Comparison of ENCODE assay signal across 14 cellular contexts in genomic region chr14:37598973-37599526, GRCh38. TPM values are rescaled to one million over a fixed set of nuclear protein-coding genes. Genes with fewer than 3 reads are reported as not detected.
DNase-seq lines count a peak whose midpoint lies in the region; ATAC-seq and TF ChIP-seq lines count a peak whose summit lies in the region.
"Had no signal": no experiment of that assay in that cellular context is flagged by ENCODE, and none has a peak within 500 bp of the region (broad histone marks: within the 10 kb centered on the region; RNA-seq: fewer than 3 reads in every experiment).

No MANE protein-coding gene starts in this region.

- in situ Hi-C loops in mammary epithelial cell (cut with MboI; ENCODE audit: low sequenced_read_pairs in 2 of 2) (loop anchor here (10.0 kb wide), 2 partner anchors 354 to 364 kb away; no protein-coding TSS in a partner anchor), transverse colon (cut with MboI; ENCODE audit: low pct_ligation_motif_present in 1 of 4, low pct_unique_long_range_greater_than_20kb in 1 of 4, low sequenced_read_pairs in 3 of 4) (no loop called here)

- CTCF ChIA-PET in activated CD8-positive, alpha-beta T cell treated with anti-CD3 and anti-CD28 coated beads, Interleukin-2, amount 10 ng/mL, durations not matched to agents 7 days and 5 days (lab: Charles Lee), result no interaction called here
- CTCF ChIA-PET in activated CD8-positive, alpha-beta T cell treated with anti-CD3 and anti-CD28 coated beads for 36 hours (lab: Charles Lee), result no interaction called here
- CTCF ChIA-PET in mammary epithelial cell (lab: Charles Lee; ENCODE audit: low non-redundant PET), result no interaction called here

- dilution Hi-C loops in mammary epithelial cell (cut with HindIII; ENCODE audit: low sequenced_read_pairs), result no loop called here

- no peak for DNase-seq in activated CD8-positive, alpha-beta T cell treated with anti-CD3 and anti-CD28 coated beads, Interleukin-2, amount 10 ng/mL, durations not matched to agents 7 days and 5 days
- DNase-seq in activated CD8-positive, alpha-beta T cell treated with anti-CD3 and anti-CD28 coated beads for 36 hours, result no peak
- DNase-seq in mammary epithelial cell, result no peak
- DNase-seq in lower lobe of right lung, result no peak
- no peak for DNase-seq in transverse colon
- DNase-seq in thyroid gland, result no peak
- DNase-seq: AML-193; stimulated activated CD4-positive, alpha-beta T cell treated with anti-CD3 and anti-CD28 coated beads, Interleukin-2, amount 100 ng/mL, for 48 hours; substantia nigra; T1000 had no signal

- H3K27ac Mint-ChIP-seq in activated CD8-positive, alpha-beta T cell treated with anti-CD3 and anti-CD28 coated beads, Interleukin-2, amount 10 ng/mL, durations not matched to agents 7 days and 5 days, result peak overlapping the region; percentile 30
- H3K27ac Mint-ChIP-seq in activated CD8-positive, alpha-beta T cell treated with anti-CD3 and anti-CD28 coated beads for 36 hours, result no peak overlapping the region

- H3K4me1 Mint-ChIP-seq in activated CD8-positive, alpha-beta T cell treated with anti-CD3 and anti-CD28 coated beads, Interleukin-2, amount 10 ng/mL, durations not matched to agents 7 days and 5 days (ENCODE audit: low read depth), result peaks cover 21% of the 10 kb centered on the region
- peaks cover 14% of the 10 kb centered on the region for H3K4me1 Mint-ChIP-seq in activated CD8-positive, alpha-beta T cell treated with anti-CD3 and anti-CD28 coated beads for 36 hours (ENCODE audit: low read depth)

- H3K27me3 Mint-ChIP-seq in activated CD8-positive, alpha-beta T cell treated with anti-CD3 and anti-CD28 coated beads, Interleukin-2, amount 10 ng/mL, durations not matched to agents 7 days and 5 days (ENCODE audit: low read depth), result peaks cover 58% of the 10 kb centered on the region
- peaks cover 74% of the 10 kb centered on the region for H3K27me3 Mint-ChIP-seq in activated CD8-positive, alpha-beta T cell treated with anti-CD3 and anti-CD28 coated beads for 36 hours

- no peak for ATAC-seq in activated CD8-positive, alpha-beta T cell treated with anti-CD3 and anti-CD28 coated beads, Interleukin-2, amount 10 ng/mL, durations not matched to agents 7 days and 5 days
- no peak for ATAC-seq in activated CD8-positive, alpha-beta T cell treated with anti-CD3 and anti-CD28 coated beads for 36 hours
- ATAC-seq in lower lobe of right lung, result no peak
- no peak for ATAC-seq in HG03457 (IDR thresholded peaks at IDR 0.05; ENCODE audit: unreplicated experiment)
- ATAC-seq in HG03045 (IDR thresholded peaks at IDR 0.05; ENCODE audit: unreplicated experiment), result no peak

- H3K27me3 ChIP-seq in mammary epithelial cell (ENCODE audit: insufficient read depth, low read length) (peaks cover 50% of the 10 kb centered on the region), lower lobe of right lung (ENCODE audit: low read depth) (peaks cover 90% of the 10 kb centered on the region), transverse colon (peaks cover 92% of the 10 kb centered on the region), thyroid gland (peaks cover 68% of the 10 kb centered on the region)

- H3K9me3 Mint-ChIP-seq in activated CD8-positive, alpha-beta T cell treated with anti-CD3 and anti-CD28 coated beads, Interleukin-2, amount 10 ng/mL, durations not matched to agents 7 days and 5 days (ENCODE audit: insufficient read depth), result peaks cover 9% of the 10 kb centered on the region
- H3K9me3 Mint-ChIP-seq in activated CD8-positive, alpha-beta T cell treated with anti-CD3 and anti-CD28 coated beads for 36 hours, result peaks cover 6% of the 10 kb centered on the region

- no peak for TF ChIP-seq CTCF in activated CD8-positive, alpha-beta T cell treated with anti-CD3 and anti-CD28 coated beads for 36 hours (IDR thresholded peaks at IDR 0.05)
- TF ChIP-seq CTCF in mammary epithelial cell (conservative IDR thresholded peaks at IDR 0.05 in 1 of 2, IDR thresholded peaks at IDR 0.05 in 1 of 2; ENCODE audit: extremely low read depth in 1 of 2, insufficient read depth in 1 of 2, low read depth in 1 of 2, low read length in 2 of 2) (no peak), lower lobe of right lung (IDR thresholded peaks at IDR 0.05) (no peak), transverse colon (IDR thresholded peaks at IDR 0.05) (no peak), thyroid gland (IDR thresholded peaks at IDR 0.05) (no peak)

- BruUV-seq in mammary epithelial cell (replicated peaks; lab: Mats Ljungman, UMichigan), result no TSS peak

- H3K36me3 Mint-ChIP-seq in activated CD8-positive, alpha-beta T cell treated with anti-CD3 and anti-CD28 coated beads, Interleukin-2, amount 10 ng/mL, durations not matched to agents 7 days and 5 days (ENCODE audit: low read depth), result peaks cover 10% of the 10 kb centered on the region
- H3K36me3 Mint-ChIP-seq in activated CD8-positive, alpha-beta T cell treated with anti-CD3 and anti-CD28 coated beads for 36 hours (ENCODE audit: low read depth), result peaks cover 14% of the 10 kb centered on the region

- H3K9ac ChIP-seq in mammary epithelial cell (ENCODE audit: insufficient read depth, low read length), result no peak overlapping the region

- H2AFZ ChIP-seq in mammary epithelial cell (ENCODE audit: low read depth, low read length), result peak overlapping the region; percentile 34

- no peaks in the 10 kb centered on the region for H4K20me1 ChIP-seq in mammary epithelial cell (ENCODE audit: insufficient read depth, low read length)

- H3K4me3 Mint-ChIP-seq in activated CD8-positive, alpha-beta T cell treated with anti-CD3 and anti-CD28 coated beads, Interleukin-2, amount 10 ng/mL, durations not matched to agents 7 days and 5 days, result peak overlapping the region; percentile 38
- no peak overlapping the region for H3K4me3 Mint-ChIP-seq in activated CD8-positive, alpha-beta T cell treated with anti-CD3 and anti-CD28 coated beads for 36 hours

- no peaks in the 10 kb centered on the region for H3K79me2 ChIP-seq in mammary epithelial cell (ENCODE audit: insufficient read depth, low read length)

- TF ChIP-seq POLR2A in transverse colon (IDR thresholded peaks at IDR 0.05) (no peak), thyroid gland (IDR thresholded peaks at IDR 0.05) (no peak)

- H3K4me1 ChIP-seq in mammary epithelial cell (ENCODE audit: insufficient read depth, low read length), result peaks cover 22% of the 10 kb centered on the region
- H3K4me1 ChIP-seq in lower lobe of right lung, result peaks cover 38% of the 10 kb centered on the region
- peaks cover 8 to 70% (median 41%) of the 10 kb centered on the region in 4 donors for H3K4me1 ChIP-seq in transverse colon
- H3K4me1 ChIP-seq in thyroid gland, result peaks cover 30 to 34% of the 10 kb centered on the region in 2 donors

- no peak overlapping the region for H3K27ac ChIP-seq in mammary epithelial cell (ENCODE audit: insufficient read depth, low read depth, low read length)
- H3K27ac ChIP-seq in lower lobe of right lung, result peak overlapping the region; percentile 81
- peak overlapping the region; percentile 90 to 94 (median 90) for H3K27ac ChIP-seq in transverse colon
- H3K27ac ChIP-seq in thyroid gland, result no peak overlapping the region
- H3K27ac ChIP-seq: heart left ventricle, neutrophil had no signal

- intact Hi-C loops in activated CD8-positive, alpha-beta T cell treated with anti-CD3 and anti-CD28 coated beads for 36 hours (cut with micrococcal nuclease), result loop anchor here (10.0 kb wide), 1 partner anchor 944 kb away; no protein-coding TSS in a partner anchor
- intact Hi-C loops in mammary epithelial cell (cut with micrococcal nuclease) (loop anchor here (5.0 to 10.0 kb wide), 2 partner anchors 98 to 254 kb away; no protein-coding TSS in a partner anchor), lower lobe of right lung (cut with DNase I) (no loop called here), transverse colon (cut with DNase I; ENCODE audit: low total_unique reads) (no loop called here), thyroid gland (cut with DNase I) (loop anchor here (10.0 kb wide), 1 partner anchor 354 kb away; no protein-coding TSS in a partner anchor)

- H3K36me3 ChIP-seq in mammary epithelial cell (ENCODE audit: insufficient read depth, low read length) (no peaks in the 10 kb centered on the region), lower lobe of right lung (no peaks in the 10 kb centered on the region), transverse colon (no peaks in the 10 kb centered on the region), thyroid gland (no peaks in the 10 kb centered on the region)
- H3K36me3 ChIP-seq: heart left ventricle, neutrophil had no signal

- peak overlapping the region; percentile 58 for H3K4me2 ChIP-seq in mammary epithelial cell (ENCODE audit: insufficient read depth, low read depth, low read length)

- no peak overlapping the region for H3K4me3 ChIP-seq in mammary epithelial cell (replicated peaks in 1 of 3; ENCODE audit: insufficient read depth in 1 of 3, low read depth in 2 of 3, low read length in 3 of 3)
- peak overlapping the region; percentile 51 for H3K4me3 ChIP-seq in lower lobe of right lung
- peak overlapping the region in 3 of 4 donors; percentile 23 to 46 (median 42) for H3K4me3 ChIP-seq in transverse colon
- H3K4me3 ChIP-seq in thyroid gland (replicated peaks in 1 of 3), result no peak overlapping the region

- TF ChIP-seq EP300 in transverse colon (IDR thresholded peaks at IDR 0.05; ENCODE audit: low read depth), result no peak

- 34% methylated on average over 18 of the region's 26 CpGs for WGBS in mammary epithelial cell (ENCODE audit: low coverage, missing lambda C conversion rate)
- WGBS in transverse colon (ENCODE audit: low coverage in 1 of 2), 2 donors, result 12% methylated on average over 26 of the region's 26 CpGs; no CpG with 5 or more reads in 1 of the 2 donors
- WGBS in thyroid gland, 2 donors, result 18 to 19% methylated on average over 26 of the region's 26 CpGs

- no peaks in the 10 kb centered on the region for H3K9me3 ChIP-seq in mammary epithelial cell (replicated peaks; ENCODE audit: insufficient read depth, low read length)
- H3K9me3 ChIP-seq in lower lobe of right lung, result no peaks in the 10 kb centered on the region
- H3K9me3 ChIP-seq in transverse colon, result no peaks in the 10 kb centered on the region
- H3K9me3 ChIP-seq in thyroid gland, result no peaks in the 10 kb centered on the region
- H3K9me3 ChIP-seq: heart left ventricle, neutrophil had no signal

- POLR2A ChIA-PET in activated CD8-positive, alpha-beta T cell treated with anti-CD3 and anti-CD28 coated beads, Interleukin-2, amount 10 ng/mL, durations not matched to agents 7 days and 5 days (lab: Charles Lee), result no interaction called here
- POLR2A ChIA-PET in activated CD8-positive, alpha-beta T cell treated with anti-CD3 and anti-CD28 coated beads for 36 hours (lab: Charles Lee), result no interaction called here

RNA-seq across cellular contexts. Expression of gene TTC6, which starts 3.6 kb away (rescaled TPM):
- total RNA-seq in activated CD8-positive, alpha-beta T cell treated with anti-CD3 and anti-CD28 coated beads, Interleukin-2, amount 10 ng/mL, durations not matched to agents 7 days and 5 days, result not detected
- total RNA-seq in activated CD8-positive, alpha-beta T cell treated with anti-CD3 and anti-CD28 coated beads for 36 hours, result not detected
- not detected for total RNA-seq in mammary epithelial cell
- polyA plus RNA-seq in mammary epithelial cell, result not detected
- not detected for polyA minus RNA-seq in mammary epithelial cell
- 9.2 TPM for total RNA-seq in lower lobe of right lung
- total RNA-seq in transverse colon, result 10 to 100 TPM in 1 of 4 donors, 1 to 10 TPM in 3; 1.5 to 12.5 (median 4.9) TPM
- under 1 TPM in 3 of 4 donors, not detected in 1; 0.10 to 0.38 (median 0.13) TPM for total RNA-seq in thyroid gland
- total RNA-seq: heart left ventricle had no signal
- polyA plus RNA-seq: heart left ventricle had no signal

RNA-seq across cellular contexts. Expression of gene FOXA1, which starts 4.0 kb away (rescaled TPM):
- total RNA-seq in activated CD8-positive, alpha-beta T cell treated with anti-CD3 and anti-CD28 coated beads, Interleukin-2, amount 10 ng/mL, durations not matched to agents 7 days and 5 days, result not detected
- not detected for total RNA-seq in activated CD8-positive, alpha-beta T cell treated with anti-CD3 and anti-CD28 coated beads for 36 hours
- total RNA-seq in mammary epithelial cell (under 1 TPM; 0.17 to 0.33 TPM), lower lobe of right lung (30.5 TPM), transverse colon (100 to 1,000 TPM in 1 of 4 donors, 10 to 100 TPM in 3; 53.2 to 157 (median 71.4) TPM), thyroid gland (under 1 TPM in 2 of 4 donors, not detected in 2; 0.92 to 0.93 TPM)
- 0.09 TPM for polyA plus RNA-seq in mammary epithelial cell
- not detected for polyA minus RNA-seq in mammary epithelial cell
- total RNA-seq: heart left ventricle had no signal
- polyA plus RNA-seq: heart left ventricle had no signal

Comparison
In these comparisons a context has a peak if more than half of its experiments do, and no peak if none do; other contexts are left out.
1. H3K27ac ChIP-seq: peak in lower lobe of right lung (single experiment) and transverse colon (4 of 4); none in mammary epithelial cell (single experiment) and thyroid gland (0 of 3).
2. H3K4me3 ChIP-seq: peak in lower lobe of right lung (single experiment) and transverse colon (3 of 4); none in mammary epithelial cell (0 of 3) and thyroid gland (0 of 3).
3. RNA of gene FOXA1, which starts 4.0 kb away (total RNA-seq): 53.2 to 157 TPM in transverse colon and 30.5 TPM in lower lobe of right lung (single experiment); 0.92 to 0.93 TPM in thyroid gland, 0.17 to 0.33 TPM in mammary epithelial cell, not detected in activated CD8-positive, alpha-beta T cell treated with anti-CD3 and anti-CD28 coated beads, Interleukin-2, amount 10 ng/mL, durations not matched to agents 7 days and 5 days and not detected in activated CD8-positive, alpha-beta T cell treated with anti-CD3 and anti-CD28 coated beads for 36 hours; every median in the first group is over 10 times any median in the second.
4. intact Hi-C loops: an anchor here in activated CD8-positive, alpha-beta T cell treated with anti-CD3 and anti-CD28 coated beads for 36 hours (10.0 kb wide), mammary epithelial cell (5.0 to 10.0 kb wide) and thyroid gland (10.0 kb wide); none called in lower lobe of right lung and transverse colon.
5. in situ Hi-C loops: an anchor here in mammary epithelial cell (10.0 kb wide); none called in transverse colon.